Comparison of ENCODE assay signal across 2 cellular contexts in genomic region chr19:35208121-35208520, GRCh38.
TF ChIP-seq lines count a peak whose summit lies in the region.

No MANE protein-coding gene starts in this region.

TF ChIP-seq in GM12891, 5 proteins besides CTCF, POLR2A, EP300 and RAD21:
- TF ChIP-seq POLR2AphosphoS5 (IDR thresholded peaks at IDR 0.05; ENCODE audit: low read depth, low read length) (no peak), SPI1 (IDR thresholded peaks at IDR 0.05; ENCODE audit: low read depth, low read length) (no peak), PAX5 (IDR thresholded peaks at IDR 0.05; ENCODE audit: insufficient read depth, low read length, severe bottlenecking) (no peak), POU2F2 (IDR thresholded peaks at IDR 0.05; ENCODE audit: low read depth, low read length) (no peak), TAF1 (IDR thresholded peaks at IDR 0.05; ENCODE audit: low read depth, low read length) (no peak)

TF ChIP-seq in H1, 55 proteins besides CTCF, POLR2A, EP300 and RAD21:
- TF ChIP-seq KDM1A (IDR thresholded peaks at IDR 0.05; ENCODE audit: borderline replicate concordance, low read length) (peak; percentile 73), SUZ12 (IDR thresholded peaks at IDR 0.05; ENCODE audit: low read length) (no peak), RXRA (IDR thresholded peaks at IDR 0.05; ENCODE audit: insufficient read depth, low read depth, low read length) (no peak)
